ENCODE assay signal across 18 cellular contexts in the genomic region with DNA sequence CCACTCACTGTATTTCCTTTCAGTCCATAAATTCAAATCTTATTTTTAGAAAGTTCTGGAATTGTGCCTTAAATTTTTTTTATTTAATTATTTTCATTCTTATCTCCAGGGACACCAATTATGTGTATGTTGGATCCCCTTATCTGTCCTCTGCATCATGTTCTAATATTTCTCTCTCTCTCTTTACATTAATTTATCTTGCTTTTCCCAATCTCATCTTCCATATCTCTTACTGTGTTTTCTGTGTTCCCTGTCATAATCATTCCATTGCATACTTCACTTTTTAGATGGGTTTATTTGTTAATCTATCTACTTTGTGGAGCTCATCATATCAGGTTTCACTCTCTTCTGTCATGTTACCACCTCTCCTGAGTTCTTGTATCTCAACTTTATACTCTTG. TPM values are rescaled to one million over a fixed set of nuclear protein-coding genes. Genes with fewer than 3 reads are reported as not detected.
DNase-seq lines count a peak whose midpoint lies in the region; ATAC-seq and TF ChIP-seq lines count a peak whose summit lies in the region.
"Had no signal": no experiment of that assay in that cellular context is flagged by ENCODE, and none has a peak within 500 bp of the region (broad histone marks: within the 10 kb centered on the region; RNA-seq: fewer than 3 reads in every experiment).

No MANE protein-coding gene starts in this region.

- peaks cover 6 to 8% of the 10 kb centered on the region in 2 donors for H3K9me3 Mint-ChIP-seq in stimulated activated naive CD8-positive, alpha-beta T cell treated with anti-CD3 and anti-CD28 coated beads, Interleukin-15, amount 100 ng/mL, for 72 hours
- H3K9me3 Mint-ChIP-seq in immature natural killer cell: peaks cover 0 to 16% (median 10%) of the 10 kb centered on the region in 6 donors

- POLR2A ChIA-PET in HEK293 (lab: Yijun Ruan, JAX): no interaction called here

- H3K27me3 Mint-ChIP-seq in stimulated activated naive CD8-positive, alpha-beta T cell treated with anti-CD3 and anti-CD28 coated beads, Interleukin-15, amount 100 ng/mL, for 72 hours: peaks cover 6% of the 10 kb centered on the region
- H3K27me3 Mint-ChIP-seq in immature natural killer cell (ENCODE audit: low read depth in 3 of 3): peaks cover 3 to 9% (median 3%) of the 10 kb centered on the region in 3 donors

- TF ChIP-seq CTCF in HEK293 (tag by site-specific recombination; IDR thresholded peaks at IDR 0.05): no peak

- CTCF ChIA-PET in HEK293 (lab: Yijun Ruan, JAX): no interaction called here

- H3K27ac Mint-ChIP-seq in stimulated activated naive CD8-positive, alpha-beta T cell treated with anti-CD3 and anti-CD28 coated beads, Interleukin-15, amount 100 ng/mL, for 72 hours: no peak overlapping the region
- no peak overlapping the region for H3K27ac Mint-ChIP-seq in immature natural killer cell
- H3K27ac Mint-ChIP-seq: CD4-positive, CD25-positive, alpha-beta regulatory T cell; CD8-positive, alpha-beta memory T cell had no signal

- H3K4me3 ChIP-seq in HEK293 (ENCODE audit: low read depth, low read length) (no peak overlapping the region), adipocyte (ENCODE audit: low read length) (no peak overlapping the region)

- H3K27ac ChIP-seq in HEK293 (ENCODE audit: extremely low read depth, low read depth, low read length): no peak overlapping the region

- H3K27me3 ChIP-seq in adipocyte (replicated peaks; ENCODE audit: control insufficient read depth, insufficient read depth, low read length): no peaks in the 10 kb centered on the region
- H3K27me3 ChIP-seq: BE2C had no signal

- H3K36me3 Mint-ChIP-seq in immature natural killer cell: peaks cover 0 to 6% (median 4%) of the 10 kb centered on the region in 3 donors
- H3K36me3 Mint-ChIP-seq: CD4-positive, CD25-positive, alpha-beta regulatory T cell had no signal

- peak; percentile 4 for DNase-seq in adipocyte (ENCODE audit: low read depth)
- DNase-seq in fibroblast of peridontal ligament (ENCODE audit: extremely low read depth): peak; percentile 1
- DNase-seq in stimulated activated naive CD8-positive, alpha-beta T cell treated with anti-CD3 and anti-CD28 coated beads, Interleukin-15, amount 100 ng/mL, for 72 hours: no peak
- DNase-seq in activated CD4-positive, alpha-beta T cell treated with anti-CD3 and anti-CD28 coated beads for 1 hour: no peak
- no peak for DNase-seq in stimulated activated CD4-positive, alpha-beta T cell treated with anti-CD3 and anti-CD28 coated beads, Interleukin-1b, Interleukin-23, amount 100 ng/mL, for 48 hours
- DNase-seq in immature natural killer cell: no peak
- DNase-seq: ACHN; BE2C; C1 segment of cervical spinal cord; CD4-positive, CD25-positive, alpha-beta regulatory T cell; CD8-positive, alpha-beta memory T cell; COR-L47; DMS79 treated with DMSO at 0.1 percent for 48 hours; GF-D8; GOT3; H7 had no signal

- H3K36me3 ChIP-seq in HEK293 (ENCODE audit: control insufficient read depth in 2 of 2, insufficient read depth in 1 of 2, low read length in 2 of 2) (no peaks in the 10 kb centered on the region), adipocyte (ENCODE audit: control insufficient read depth, insufficient read depth, low read length, severe bottlenecking) (no peaks in the 10 kb centered on the region)
- H3K36me3 ChIP-seq: BE2C had no signal

- H3K9me3 ChIP-seq in HEK293 (ENCODE audit: control insufficient read depth, insufficient read depth, low read depth, low read length) (no peaks in the 10 kb centered on the region), adipocyte (ENCODE audit: control insufficient read depth, low read length) (peaks cover 31% of the 10 kb centered on the region)
- H3K9me3 ChIP-seq: BE2C had no signal

- H3K4me1 Mint-ChIP-seq in stimulated activated naive CD8-positive, alpha-beta T cell treated with anti-CD3 and anti-CD28 coated beads, Interleukin-15, amount 100 ng/mL, for 72 hours: no peaks in the 10 kb centered on the region
- no peaks in the 10 kb centered on the region for H3K4me1 Mint-ChIP-seq in immature natural killer cell
- H3K4me1 Mint-ChIP-seq: CD4-positive, CD25-positive, alpha-beta regulatory T cell; CD8-positive, alpha-beta memory T cell had no signal

- H3K4me3 Mint-ChIP-seq in stimulated activated naive CD8-positive, alpha-beta T cell treated with anti-CD3 and anti-CD28 coated beads, Interleukin-15, amount 100 ng/mL, for 72 hours: no peak overlapping the region
- no peak overlapping the region for H3K4me3 Mint-ChIP-seq in immature natural killer cell
- H3K4me3 Mint-ChIP-seq: CD4-positive, CD25-positive, alpha-beta regulatory T cell; CD8-positive, alpha-beta memory T cell had no signal

- ATAC-seq in stimulated activated naive CD8-positive, alpha-beta T cell treated with anti-CD3 and anti-CD28 coated beads, Interleukin-15, amount 100 ng/mL, for 72 hours: no peak
- ATAC-seq: HCT116 had no signal

- no peak overlapping the region for H3K9ac ChIP-seq in adipocyte (ENCODE audit: low read length)

- H3K4me1 ChIP-seq in HEK293 (ENCODE audit: control insufficient read depth, insufficient read depth, low read length): no peaks in the 10 kb centered on the region
- H3K4me1 ChIP-seq in adipocyte (ENCODE audit: control insufficient read depth, insufficient read depth, low read length): no peaks in the 10 kb centered on the region
- H3K4me1 ChIP-seq: BE2C had no signal

TF ChIP-seq in HEK293, 187 proteins besides CTCF, POLR2A, EP300 and RAD21:
- TF ChIP-seq ZNF280D (tag by site-specific recombination; IDR thresholded peaks at IDR 0.05): 0 out of 2 replicates have a peak, but pooled peaks have one; percentile 20
- TF ChIP-seq, protein P1, sequence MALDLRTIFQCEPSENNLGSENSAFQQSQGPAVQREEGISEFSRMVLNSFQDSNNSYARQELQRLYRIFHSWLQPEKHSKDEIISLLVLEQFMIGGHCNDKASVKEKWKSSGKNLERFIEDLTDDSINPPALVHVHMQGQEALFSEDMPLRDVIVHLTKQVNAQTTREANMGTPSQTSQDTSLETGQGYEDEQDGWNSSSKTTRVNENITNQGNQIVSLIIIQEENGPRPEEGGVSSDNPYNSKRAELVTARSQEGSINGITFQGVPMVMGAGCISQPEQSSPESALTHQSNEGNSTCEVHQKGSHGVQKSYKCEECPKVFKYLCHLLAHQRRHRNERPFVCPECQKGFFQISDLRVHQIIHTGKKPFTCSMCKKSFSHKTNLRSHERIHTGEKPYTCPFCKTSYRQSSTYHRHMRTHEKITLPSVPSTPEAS (tag by site-specific recombination; IDR thresholded peaks at IDR 0.05): no peak
- TF ChIP-seq TRIM28 (IDR thresholded peaks at IDR 0.05; ENCODE audit: borderline replicate concordance, low read length): peak; percentile 37; the same call in 1 of the 2 replicates
- no peak for TF ChIP-seq BCL11B (tag by site-specific recombination; IDR thresholded peaks at IDR 0.05; ENCODE audit: low read depth)
- peak; percentile 94 for TF ChIP-seq ZNF133 (tag by site-specific recombination; IDR thresholded peaks at IDR 0.05)
- peak; percentile 66 for TF ChIP-seq SETDB1 (IDR thresholded peaks at IDR 0.05; ENCODE audit: insufficient read length, low read length)
- no peak for TF ChIP-seq BCL6B (tag by site-specific recombination; IDR thresholded peaks at IDR 0.05)
- TF ChIP-seq ZNF768 (tag by site-specific recombination; IDR thresholded peaks at IDR 0.05): no peak
TF ChIP-seq in HEK293: peak in this region for 4.

RNA-seq across cellular contexts. Expression of gene PPP2R2C, which starts 37.4 kb away (rescaled TPM):
- polyA plus RNA-seq in immature natural killer cell: not detected
- polyA plus RNA-seq: CD4-positive, CD25-positive, alpha-beta regulatory T cell; CD8-positive, alpha-beta memory T cell had no signal

Comparison
In these comparisons a context has a peak if more than half of its experiments do, and no peak if none do; other contexts are left out.
1. DNase-seq: peak in adipocyte (single experiment) and fibroblast of peridontal ligament (single experiment); none in stimulated activated naive CD8-positive, alpha-beta T cell treated with anti-CD3 and anti-CD28 coated beads, Interleukin-15, amount 100 ng/mL, for 72 hours (0 of 2), activated CD4-positive, alpha-beta T cell treated with anti-CD3 and anti-CD28 coated beads for 1 hour (single experiment), stimulated activated CD4-positive, alpha-beta T cell treated with anti-CD3 and anti-CD28 coated beads, Interleukin-1b, Interleukin-23, amount 100 ng/mL, for 48 hours (single experiment) and immature natural killer cell (0 of 3).